Comparison of ENCODE assay signal across 1 cellular context in the genomic region with DNA sequence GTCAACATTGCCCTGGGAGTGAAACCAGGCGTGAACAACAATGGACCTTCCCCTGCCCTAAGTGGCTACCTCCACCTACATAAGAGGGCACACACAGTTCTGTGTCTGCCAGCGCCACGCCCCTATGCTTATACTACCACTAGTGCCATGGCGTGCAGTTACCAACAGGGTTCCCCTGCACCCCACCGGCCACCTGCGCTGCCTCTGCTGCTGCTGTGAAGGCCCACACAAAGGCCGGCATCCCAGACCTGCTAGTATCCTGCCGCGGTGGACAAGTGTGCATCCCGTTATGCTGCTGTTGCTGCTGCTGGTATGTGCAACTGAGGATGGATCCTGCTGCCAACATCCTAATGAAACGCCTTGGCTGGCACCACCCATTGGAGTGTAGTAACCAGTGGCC.
TF ChIP-seq lines count a peak whose summit lies in the region.

No MANE protein-coding gene starts in this region.

TF ChIP-seq in H1, 55 proteins besides CTCF, POLR2A, EP300 and RAD21:
- TF ChIP-seq CHD7 (IDR thresholded peaks at IDR 0.05; ENCODE audit: insufficient replicate concordance, low read length) (no peak), BACH1 (IDR thresholded peaks at IDR 0.05; ENCODE audit: low read length) (no peak), HDAC6 (IDR thresholded peaks at IDR 0.05; ENCODE audit: low read depth, low read length) (no peak), PHF8 (conservative IDR thresholded peaks at IDR 0.05; ENCODE audit: low read depth, low read length) (no peak), SP4 (IDR thresholded peaks at IDR 0.05; ENCODE audit: low read length) (no peak)
